1 cellular context compared by ENCODE assay signal in the genomic region with DNA sequence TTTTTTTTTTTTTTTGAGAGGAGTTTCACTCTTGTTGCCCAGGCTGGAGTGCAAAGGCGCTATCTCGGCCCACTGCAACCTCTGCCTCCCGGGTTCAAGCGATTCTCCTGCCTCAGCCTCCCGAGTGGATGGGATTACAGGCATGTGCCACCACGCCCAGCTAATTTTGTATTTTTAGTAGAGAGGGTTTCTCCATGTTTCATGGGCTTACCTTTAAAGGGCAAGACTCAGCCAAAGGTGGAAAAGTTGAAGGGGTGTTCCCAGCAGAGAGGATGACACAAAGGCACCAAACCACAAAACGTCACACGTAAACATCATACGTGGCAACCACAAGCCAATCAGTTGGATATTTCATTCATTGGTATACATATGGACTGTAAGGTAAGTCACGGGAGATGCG.
TF ChIP-seq lines count a peak whose summit lies in the region.

No MANE protein-coding gene starts in this region.

TF ChIP-seq in HepG2, 621 proteins besides CTCF, POLR2A, EP300 and RAD21:
- TF ChIP-seq, protein P1, sequence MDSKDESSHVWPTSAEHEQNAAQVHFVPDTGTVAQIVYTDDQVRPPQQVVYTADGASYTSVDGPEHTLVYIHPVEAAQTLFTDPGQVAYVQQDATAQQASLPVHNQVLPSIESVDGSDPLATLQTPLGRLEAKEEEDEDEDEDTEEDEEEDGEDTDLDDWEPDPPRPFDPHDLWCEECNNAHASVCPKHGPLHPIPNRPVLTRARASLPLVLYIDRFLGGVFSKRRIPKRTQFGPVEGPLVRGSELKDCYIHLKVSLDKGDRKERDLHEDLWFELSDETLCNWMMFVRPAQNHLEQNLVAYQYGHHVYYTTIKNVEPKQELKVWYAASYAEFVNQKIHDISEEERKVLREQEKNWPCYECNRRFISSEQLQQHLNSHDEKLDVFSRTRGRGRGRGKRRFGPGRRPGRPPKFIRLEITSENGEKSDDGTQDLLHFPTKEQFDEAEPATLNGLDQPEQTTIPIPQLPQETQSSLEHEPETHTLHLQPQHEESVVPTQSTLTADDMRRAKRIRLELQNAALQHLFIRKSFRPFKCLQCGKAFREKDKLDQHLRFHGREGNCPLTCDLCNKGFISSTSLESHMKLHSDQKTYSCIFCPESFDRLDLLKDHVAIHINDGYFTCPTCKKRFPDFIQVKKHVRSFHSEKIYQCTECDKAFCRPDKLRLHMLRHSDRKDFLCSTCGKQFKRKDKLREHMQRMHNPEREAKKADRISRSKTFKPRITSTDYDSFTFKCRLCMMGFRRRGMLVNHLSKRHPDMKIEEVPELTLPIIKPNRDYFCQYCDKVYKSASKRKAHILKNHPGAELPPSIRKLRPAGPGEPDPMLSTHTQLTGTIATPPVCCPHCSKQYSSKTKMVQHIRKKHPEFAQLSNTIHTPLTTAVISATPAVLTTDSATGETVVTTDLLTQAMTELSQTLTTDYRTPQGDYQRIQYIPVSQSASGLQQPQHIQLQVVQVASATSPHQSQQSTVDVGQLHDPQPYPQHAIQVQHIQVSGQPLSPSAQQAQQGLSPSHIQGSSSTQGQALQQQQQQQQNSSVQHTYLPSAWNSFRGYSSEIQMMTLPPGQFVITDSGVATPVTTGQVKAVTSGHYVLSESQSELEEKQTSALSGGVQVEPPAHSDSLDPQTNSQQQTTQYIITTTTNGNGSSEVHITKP (CRISPR knock-in tag; IDR thresholded peaks at IDR 0.05; ENCODE audit: low read depth), result peak; percentile 63; the same call in 1 of the 2 replicates
